1 cellular context compared by ENCODE assay signal in the genomic region with DNA sequence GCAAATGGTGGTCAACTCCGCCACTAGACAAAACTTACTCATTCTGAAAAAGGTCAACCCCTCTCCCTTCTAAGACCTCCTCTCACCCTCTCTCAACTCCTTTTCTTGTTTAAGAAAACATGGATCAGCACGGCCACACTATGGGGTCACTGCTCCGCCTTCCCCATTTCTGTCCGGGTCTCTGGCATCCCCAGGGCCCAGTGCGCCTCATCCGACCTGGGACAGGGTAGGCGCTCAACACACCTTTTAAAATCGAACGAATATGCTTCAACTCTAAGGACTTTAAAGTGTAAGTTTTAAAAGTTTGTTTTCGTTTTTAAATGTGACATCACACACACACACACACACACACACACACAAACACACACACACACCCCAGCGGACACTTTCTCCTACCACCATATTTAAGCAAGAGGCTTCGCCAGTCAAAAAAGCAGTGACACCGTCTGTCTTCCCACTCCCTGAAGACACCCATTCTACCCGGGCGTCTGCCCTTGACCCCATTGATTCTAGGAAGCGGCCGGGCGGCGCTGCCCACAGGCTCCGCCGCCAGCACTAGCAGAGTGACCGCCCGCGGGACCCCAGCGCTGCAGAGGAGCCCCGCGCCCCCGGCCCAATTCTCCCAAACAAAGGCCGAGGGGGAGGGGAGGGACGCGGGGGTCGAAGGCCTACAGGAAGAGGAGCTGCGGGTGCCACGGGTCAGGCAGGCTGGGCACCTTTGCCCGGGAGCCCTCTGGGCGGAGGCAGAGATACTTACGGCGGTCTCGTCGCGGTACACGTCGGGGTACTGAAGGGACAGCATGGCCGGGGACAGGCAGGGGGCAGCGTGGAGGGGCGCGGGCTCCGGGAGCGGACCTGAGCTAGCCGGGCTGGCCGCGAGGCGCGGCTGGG.
TF ChIP-seq lines count a peak whose summit lies in the region.

No MANE protein-coding gene starts in this region.

TF ChIP-seq in HepG2, 621 proteins besides CTCF, POLR2A, EP300 and RAD21 (continued from another document and continues in another):
- TF ChIP-seq, protein P1, sequence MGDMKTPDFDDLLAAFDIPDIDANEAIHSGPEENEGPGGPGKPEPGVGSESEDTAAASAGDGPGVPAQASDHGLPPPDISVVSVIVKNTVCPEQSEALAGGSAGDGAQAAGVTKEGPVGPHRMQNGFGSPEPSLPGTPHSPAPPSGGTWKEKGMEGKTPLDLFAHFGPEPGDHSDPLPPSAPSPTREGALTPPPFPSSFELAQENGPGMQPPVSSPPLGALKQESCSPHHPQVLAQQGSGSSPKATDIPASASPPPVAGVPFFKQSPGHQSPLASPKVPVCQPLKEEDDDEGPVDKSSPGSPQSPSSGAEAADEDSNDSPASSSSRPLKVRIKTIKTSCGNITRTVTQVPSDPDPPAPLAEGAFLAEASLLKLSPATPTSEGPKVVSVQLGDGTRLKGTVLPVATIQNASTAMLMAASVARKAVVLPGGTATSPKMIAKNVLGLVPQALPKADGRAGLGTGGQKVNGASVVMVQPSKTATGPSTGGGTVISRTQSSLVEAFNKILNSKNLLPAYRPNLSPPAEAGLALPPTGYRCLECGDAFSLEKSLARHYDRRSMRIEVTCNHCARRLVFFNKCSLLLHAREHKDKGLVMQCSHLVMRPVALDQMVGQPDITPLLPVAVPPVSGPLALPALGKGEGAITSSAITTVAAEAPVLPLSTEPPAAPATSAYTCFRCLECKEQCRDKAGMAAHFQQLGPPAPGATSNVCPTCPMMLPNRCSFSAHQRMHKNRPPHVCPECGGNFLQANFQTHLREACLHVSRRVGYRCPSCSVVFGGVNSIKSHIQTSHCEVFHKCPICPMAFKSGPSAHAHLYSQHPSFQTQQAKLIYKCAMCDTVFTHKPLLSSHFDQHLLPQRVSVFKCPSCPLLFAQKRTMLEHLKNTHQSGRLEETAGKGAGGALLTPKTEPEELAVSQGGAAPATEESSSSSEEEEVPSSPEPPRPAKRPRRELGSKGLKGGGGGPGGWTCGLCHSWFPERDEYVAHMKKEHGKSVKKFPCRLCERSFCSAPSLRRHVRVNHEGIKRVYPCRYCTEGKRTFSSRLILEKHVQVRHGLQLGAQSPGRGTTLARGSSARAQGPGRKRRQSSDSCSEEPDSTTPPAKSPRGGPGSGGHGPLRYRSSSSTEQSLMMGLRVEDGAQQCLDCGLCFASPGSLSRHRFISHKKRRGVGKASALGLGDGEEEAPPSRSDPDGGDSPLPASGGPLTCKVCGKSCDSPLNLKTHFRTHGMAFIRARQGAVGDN (CRISPR knock-in tag; IDR thresholded peaks at IDR 0.05), result peak; percentile 55; the same call in 1 of the 2 replicates
- TF ChIP-seq KDM2A (CRISPR knock-in tag; IDR thresholded peaks at IDR 0.05; ENCODE audit: borderline replicate concordance, low read depth) (peak; percentile 33; the same call in 1 of the 2 replicates), NR2F2 (IDR thresholded peaks at IDR 0.05; ENCODE audit: borderline replicate concordance, low read depth) (0 out of 2 replicates have a peak, but pooled peaks have one; percentile 17), MEIS2 (CRISPR knock-in tag; IDR thresholded peaks at IDR 0.05) (0 out of 2 replicates have a peak, but pooled peaks have one; percentile 9), CEBPB (IDR thresholded peaks at IDR 0.05; ENCODE audit: borderline replicate concordance, low read depth, low read length) (no peak), PHF21A (CRISPR knock-in tag; IDR thresholded peaks at IDR 0.05) (no peak), ZNF879 (CRISPR knock-in tag; IDR thresholded peaks at IDR 0.05) (no peak), ZSCAN30 (CRISPR knock-in tag; IDR thresholded peaks at IDR 0.05) (no peak), ZNF468 (CRISPR knock-in tag; IDR thresholded peaks at IDR 0.05) (no peak), ZNF816 (CRISPR knock-in tag; IDR thresholded peaks at IDR 0.05; ENCODE audit: borderline replicate concordance) (0 out of 2 replicates have a peak, but pooled peaks have one; percentile 44), SRSF1 (optimal IDR thresholded peaks at IDR 0.05; ENCODE audit: low read depth, low read length) (no peak), HOXA5 (CRISPR knock-in tag; IDR thresholded peaks at IDR 0.05) (no peak), ZNF607 (CRISPR knock-in tag; IDR thresholded peaks at IDR 0.05; ENCODE audit: borderline replicate concordance) (no peak), CAMTA2 (CRISPR knock-in tag; IDR thresholded peaks at IDR 0.05; ENCODE audit: borderline replicate concordance) (no peak), REPIN1 (CRISPR knock-in tag; IDR thresholded peaks at IDR 0.05; ENCODE audit: borderline replicate concordance, low read depth) (0 out of 2 replicates have a peak, but pooled peaks have one; percentile 18), ZNF383 (CRISPR knock-in tag; IDR thresholded peaks at IDR 0.05; ENCODE audit: borderline replicate concordance) (no peak), ZNF430 (CRISPR knock-in tag; IDR thresholded peaks at IDR 0.05) (0 out of 2 replicates have a peak, but pooled peaks have one; percentile 33), AGO2 (optimal IDR thresholded peaks at IDR 0.05; ENCODE audit: low read depth, low read length) (peak; percentile 49), MTA1 (CRISPR knock-in tag; IDR thresholded peaks at IDR 0.05; ENCODE audit: borderline replicate concordance) (peak; percentile 24; the same call in 1 of the 2 replicates), ASH2L (IDR thresholded peaks at IDR 0.05; ENCODE audit: insufficient read length, low read depth, low read length) (peak; percentile 65), ETV6 (CRISPR knock-in tag; conservative IDR thresholded peaks at IDR 0.05) (0 out of 2 replicates have a peak, but pooled peaks have one; percentile 63), ZNF713 (CRISPR knock-in tag; IDR thresholded peaks at IDR 0.05) (no peak), CREB1 (IDR thresholded peaks at IDR 0.05) (0 out of 2 replicates have a peak, but pooled peaks have one; percentile 22), CREB1 (CRISPR knock-in tag; IDR thresholded peaks at IDR 0.05) (no peak), REL (CRISPR knock-in tag; conservative IDR thresholded peaks at IDR 0.05) (0 out of 2 replicates have a peak, but pooled peaks have one; percentile 32), ZNF180 (CRISPR knock-in tag; IDR thresholded peaks at IDR 0.05; ENCODE audit: borderline replicate concordance, low read depth) (0 out of 2 replicates have a peak, but pooled peaks have one; percentile 45), ZMAT3 (CRISPR knock-in tag; conservative IDR thresholded peaks at IDR 0.05) (peak; percentile 6; the same call in 1 of the 2 replicates), ZFY (CRISPR knock-in tag; IDR thresholded peaks at IDR 0.05) (no peak), ZZZ3 (CRISPR knock-in tag; IDR thresholded peaks at IDR 0.05; ENCODE audit: borderline replicate concordance) (no peak), ZBTB8A (CRISPR knock-in tag; IDR thresholded peaks at IDR 0.05; ENCODE audit: borderline replicate concordance, low read depth) (no peak), BHLHE40 (IDR thresholded peaks at IDR 0.05; ENCODE audit: low read length) (no peak), JUN (CRISPR knock-in tag; IDR thresholded peaks at IDR 0.05) (no peak)
- TF ChIP-seq, protein P2, sequence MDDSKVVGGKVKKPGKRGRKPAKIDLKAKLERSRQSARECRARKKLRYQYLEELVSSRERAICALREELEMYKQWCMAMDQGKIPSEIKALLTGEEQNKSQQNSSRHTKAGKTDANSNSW (CRISPR knock-in tag; IDR thresholded peaks at IDR 0.05; ENCODE audit: borderline replicate concordance), result no peak
- TF ChIP-seq, protein P3, sequence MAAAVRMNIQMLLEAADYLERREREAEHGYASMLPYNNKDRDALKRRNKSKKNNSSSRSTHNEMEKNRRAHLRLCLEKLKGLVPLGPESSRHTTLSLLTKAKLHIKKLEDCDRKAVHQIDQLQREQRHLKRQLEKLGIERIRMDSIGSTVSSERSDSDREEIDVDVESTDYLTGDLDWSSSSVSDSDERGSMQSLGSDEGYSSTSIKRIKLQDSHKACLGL (CRISPR knock-in tag; IDR thresholded peaks at IDR 0.05), result no peak; the same call in 1 of the 2 replicates
- TF ChIP-seq, protein P4, sequence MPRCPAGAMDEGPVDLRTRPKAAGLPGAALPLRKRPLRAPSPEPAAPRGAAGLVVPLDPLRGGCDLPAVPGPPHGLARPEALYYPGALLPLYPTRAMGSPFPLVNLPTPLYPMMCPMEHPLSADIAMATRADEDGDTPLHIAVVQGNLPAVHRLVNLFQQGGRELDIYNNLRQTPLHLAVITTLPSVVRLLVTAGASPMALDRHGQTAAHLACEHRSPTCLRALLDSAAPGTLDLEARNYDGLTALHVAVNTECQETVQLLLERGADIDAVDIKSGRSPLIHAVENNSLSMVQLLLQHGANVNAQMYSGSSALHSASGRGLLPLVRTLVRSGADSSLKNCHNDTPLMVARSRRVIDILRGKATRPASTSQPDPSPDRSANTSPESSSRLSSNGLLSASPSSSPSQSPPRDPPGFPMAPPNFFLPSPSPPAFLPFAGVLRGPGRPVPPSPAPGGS (CRISPR knock-in tag; IDR thresholded peaks at IDR 0.05), result 0 out of 2 replicates have a peak, but pooled peaks have one; percentile 35
- TF ChIP-seq, protein P5, sequence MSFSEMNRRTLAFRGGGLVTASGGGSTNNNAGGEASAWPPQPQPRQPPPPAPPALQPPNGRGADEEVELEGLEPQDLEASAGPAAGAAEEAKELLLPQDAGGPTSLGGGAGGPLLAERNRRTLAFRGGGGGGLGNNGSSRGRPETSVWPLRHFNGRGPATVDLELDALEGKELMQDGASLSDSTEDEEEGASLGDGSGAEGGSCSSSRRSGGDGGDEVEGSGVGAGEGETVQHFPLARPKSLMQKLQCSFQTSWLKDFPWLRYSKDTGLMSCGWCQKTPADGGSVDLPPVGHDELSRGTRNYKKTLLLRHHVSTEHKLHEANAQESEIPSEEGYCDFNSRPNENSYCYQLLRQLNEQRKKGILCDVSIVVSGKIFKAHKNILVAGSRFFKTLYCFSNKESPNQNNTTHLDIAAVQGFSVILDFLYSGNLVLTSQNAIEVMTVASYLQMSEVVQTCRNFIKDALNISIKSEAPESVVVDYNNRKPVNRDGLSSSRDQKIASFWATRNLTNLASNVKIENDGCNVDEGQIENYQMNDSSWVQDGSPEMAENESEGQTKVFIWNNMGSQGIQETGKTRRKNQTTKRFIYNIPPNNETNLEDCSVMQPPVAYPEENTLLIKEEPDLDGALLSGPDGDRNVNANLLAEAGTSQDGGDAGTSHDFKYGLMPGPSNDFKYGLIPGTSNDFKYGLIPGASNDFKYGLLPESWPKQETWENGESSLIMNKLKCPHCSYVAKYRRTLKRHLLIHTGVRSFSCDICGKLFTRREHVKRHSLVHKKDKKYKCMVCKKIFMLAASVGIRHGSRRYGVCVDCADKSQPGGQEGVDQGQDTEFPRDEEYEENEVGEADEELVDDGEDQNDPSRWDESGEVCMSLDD (CRISPR knock-in tag; IDR thresholded peaks at IDR 0.05; ENCODE audit: borderline replicate concordance), result no peak
- TF ChIP-seq, protein P6, sequence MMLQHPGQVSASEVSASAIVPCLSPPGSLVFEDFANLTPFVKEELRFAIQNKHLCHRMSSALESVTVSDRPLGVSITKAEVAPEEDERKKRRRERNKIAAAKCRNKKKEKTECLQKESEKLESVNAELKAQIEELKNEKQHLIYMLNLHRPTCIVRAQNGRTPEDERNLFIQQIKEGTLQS (CRISPR knock-in tag; IDR thresholded peaks at IDR 0.05), result no peak
- TF ChIP-seq, protein P7, sequence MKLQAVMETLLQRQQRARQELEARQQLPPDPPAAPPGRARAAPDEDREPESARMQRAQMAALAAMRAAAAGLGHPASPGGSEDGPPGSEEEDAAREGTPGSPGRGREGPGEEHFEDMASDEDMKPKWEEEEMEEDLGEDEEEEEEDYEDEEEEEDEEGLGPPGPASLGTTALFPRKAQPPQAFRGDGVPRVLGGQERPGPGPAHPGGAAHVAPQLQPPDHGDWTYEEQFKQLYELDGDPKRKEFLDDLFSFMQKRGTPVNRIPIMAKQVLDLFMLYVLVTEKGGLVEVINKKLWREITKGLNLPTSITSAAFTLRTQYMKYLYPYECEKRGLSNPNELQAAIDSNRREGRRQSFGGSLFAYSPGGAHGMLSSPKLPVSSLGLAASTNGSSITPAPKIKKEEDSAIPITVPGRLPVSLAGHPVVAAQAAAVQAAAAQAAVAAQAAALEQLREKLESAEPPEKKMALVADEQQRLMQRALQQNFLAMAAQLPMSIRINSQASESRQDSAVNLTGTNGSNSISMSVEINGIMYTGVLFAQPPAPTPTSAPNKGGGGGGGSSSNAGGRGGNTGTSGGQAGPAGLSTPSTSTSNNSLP (IDR thresholded peaks at IDR 0.05; ENCODE audit: low read depth, low read length), result no peak
- TF ChIP-seq, protein P8, sequence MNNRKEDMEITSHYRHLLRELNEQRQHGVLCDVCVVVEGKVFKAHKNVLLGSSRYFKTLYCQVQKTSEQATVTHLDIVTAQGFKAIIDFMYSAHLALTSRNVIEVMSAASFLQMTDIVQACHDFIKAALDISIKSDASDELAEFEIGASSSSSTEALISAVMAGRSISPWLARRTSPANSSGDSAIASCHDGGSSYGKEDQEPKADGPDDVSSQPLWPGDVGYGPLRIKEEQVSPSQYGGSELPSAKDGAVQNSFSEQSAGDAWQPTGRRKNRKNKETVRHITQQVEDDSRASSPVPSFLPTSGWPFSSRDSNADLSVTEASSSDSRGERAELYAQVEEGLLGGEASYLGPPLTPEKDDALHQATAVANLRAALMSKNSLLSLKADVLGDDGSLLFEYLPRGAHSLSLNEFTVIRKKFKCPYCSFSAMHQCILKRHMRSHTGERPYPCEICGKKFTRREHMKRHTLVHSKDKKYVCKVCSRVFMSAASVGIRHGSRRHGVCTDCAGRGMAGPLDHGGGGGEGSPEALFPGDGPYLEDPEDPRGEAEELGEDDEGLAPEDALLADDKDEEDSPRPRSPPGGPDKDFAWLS (CRISPR knock-in tag; IDR thresholded peaks at IDR 0.05; ENCODE audit: borderline replicate concordance), result no peak
- TF ChIP-seq, protein P9, sequence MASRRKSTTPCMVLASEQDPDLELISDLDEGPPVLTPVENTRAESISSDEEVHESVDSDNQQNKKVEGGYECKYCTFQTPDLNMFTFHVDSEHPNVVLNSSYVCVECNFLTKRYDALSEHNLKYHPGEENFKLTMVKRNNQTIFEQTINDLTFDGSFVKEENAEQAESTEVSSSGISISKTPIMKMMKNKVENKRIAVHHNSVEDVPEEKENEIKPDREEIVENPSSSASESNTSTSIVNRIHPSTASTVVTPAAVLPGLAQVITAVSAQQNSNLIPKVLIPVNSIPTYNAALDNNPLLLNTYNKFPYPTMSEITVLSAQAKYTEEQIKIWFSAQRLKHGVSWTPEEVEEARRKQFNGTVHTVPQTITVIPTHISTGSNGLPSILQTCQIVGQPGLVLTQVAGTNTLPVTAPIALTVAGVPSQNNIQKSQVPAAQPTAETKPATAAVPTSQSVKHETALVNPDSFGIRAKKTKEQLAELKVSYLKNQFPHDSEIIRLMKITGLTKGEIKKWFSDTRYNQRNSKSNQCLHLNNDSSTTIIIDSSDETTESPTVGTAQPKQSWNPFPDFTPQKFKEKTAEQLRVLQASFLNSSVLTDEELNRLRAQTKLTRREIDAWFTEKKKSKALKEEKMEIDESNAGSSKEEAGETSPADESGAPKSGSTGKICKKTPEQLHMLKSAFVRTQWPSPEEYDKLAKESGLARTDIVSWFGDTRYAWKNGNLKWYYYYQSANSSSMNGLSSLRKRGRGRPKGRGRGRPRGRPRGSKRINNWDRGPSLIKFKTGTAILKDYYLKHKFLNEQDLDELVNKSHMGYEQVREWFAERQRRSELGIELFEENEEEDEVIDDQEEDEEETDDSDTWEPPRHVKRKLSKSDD (CRISPR knock-in tag; IDR thresholded peaks at IDR 0.05; ENCODE audit: low read depth), result peak; percentile 24; the same call in 1 of the 2 replicates
- TF ChIP-seq, protein P10, sequence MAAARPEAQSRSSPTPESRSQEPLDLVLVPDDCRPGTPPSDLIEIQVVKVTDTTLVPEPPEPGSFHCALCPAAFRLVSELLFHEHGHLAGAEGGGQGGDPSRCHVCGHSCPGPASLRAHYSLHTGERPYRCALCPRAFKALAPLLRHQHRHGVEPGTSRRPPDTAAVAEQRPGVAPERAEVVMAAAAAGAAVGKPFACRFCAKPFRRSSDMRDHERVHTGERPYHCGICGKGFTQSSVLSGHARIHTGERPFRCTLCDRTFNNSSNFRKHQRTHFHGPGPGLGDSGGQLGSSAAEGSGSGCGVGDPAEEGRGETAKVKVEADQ (CRISPR knock-in tag; IDR thresholded peaks at IDR 0.05; ENCODE audit: borderline replicate concordance), result no peak
